Comparison of ENCODE assay signal across 9 cellular contexts in genomic region chr5:135890867-135891266, GRCh38. TPM values are rescaled to one million over a fixed set of nuclear protein-coding genes. Genes with fewer than 3 reads are reported as not detected.
DNase-seq lines count a peak whose midpoint lies in the region; ATAC-seq, FAIRE-seq and TF ChIP-seq lines count a peak whose summit lies in the region.
"Had no signal": no experiment of that assay in that cellular context is flagged by ENCODE, and none has a peak within 500 bp of the region (broad histone marks: within the 10 kb centered on the region; RNA-seq: fewer than 3 reads in every experiment).

No MANE protein-coding gene starts in this region.

- no peak overlapping the region for H3K9ac ChIP-seq in HepG2 (ENCODE audit: insufficient read depth, low read depth, low read length)

- no peaks in the 10 kb centered on the region for H3K36me3 ChIP-seq in HEK293 (ENCODE audit: control insufficient read depth in 2 of 2, insufficient read depth in 1 of 2, low read length in 2 of 2)
- no peaks in the 10 kb centered on the region for H3K36me3 ChIP-seq in HepG2 (replicated peaks in 1 of 2; ENCODE audit: control insufficient read depth in 1 of 2, insufficient read depth in 2 of 2, low read length in 2 of 2)

- WGBS in HepG2 (ENCODE audit: low lambda C conversion rate): 42% methylated on average over 5 of the region's 5 CpGs

- CTCF ChIA-PET in HEK293 (lab: Yijun Ruan, JAX): interaction anchor here (0.7 to 8.1 kb wide), 20 partner anchors 8 to 527 kb away, joined by 3 to 66 read pairs (median 4); no protein-coding TSS in a partner anchor
- CTCF ChIA-PET in HepG2 (lab: Yijun Ruan, JAX; ENCODE audit: low intra/inter-chr PET ratio, low total read pairs): no interaction called here

- no peak overlapping the region for H3K4me3 ChIP-seq in HEK293 (ENCODE audit: low read depth, low read length)
- H3K4me3 ChIP-seq in HepG2 (replicated peaks in 1 of 3; ENCODE audit: insufficient read depth in 1 of 3, low read depth in 2 of 3, low read length in 3 of 3): no peak overlapping the region

- FAIRE-seq in RCC 7860 (lab: Jason Lieb, UNC) (peak; percentile 96), HepG2 (lab: Jason Lieb, UNC) (no peak)

- H3K79me2 ChIP-seq in HepG2 (ENCODE audit: insufficient read depth, low read length): no peaks in the 10 kb centered on the region

- TF ChIP-seq CTCF in HEK293 (tag by site-specific recombination; IDR thresholded peaks at IDR 0.05) (no peak), GM10266 (IDR thresholded peaks at IDR 0.05; ENCODE audit: control insufficient read depth, insufficient read depth, low read depth, missing control alignments) (no peak), HepG2 (CRISPR knock-in tag; IDR thresholded peaks at IDR 0.05) (no peak)

- H3K9me3 ChIP-seq in HEK293 (ENCODE audit: control insufficient read depth, insufficient read depth, low read depth, low read length): no peaks in the 10 kb centered on the region
- no peaks in the 10 kb centered on the region for H3K9me3 ChIP-seq in HepG2 (ENCODE audit: low read length)

- no peak for TF ChIP-seq POLR2A in HepG2 (IDR thresholded peaks at IDR 0.05; ENCODE audit: insufficient read depth in 1 of 2, low read depth in 2 of 2, low read length in 2 of 2)

- H3K4me1 ChIP-seq in HEK293 (ENCODE audit: control insufficient read depth, insufficient read depth, low read length): peaks cover 25% of the 10 kb centered on the region
- peaks cover 27% of the 10 kb centered on the region for H3K4me1 ChIP-seq in HepG2 (ENCODE audit: insufficient read depth, low read length)

- H3K27ac ChIP-seq in HEK293 (ENCODE audit: extremely low read depth, low read depth, low read length): peak overlapping the region; percentile 5; the same call in 1 of the 2 replicates
- H3K27ac ChIP-seq in HepG2 (ENCODE audit: extremely low read length, insufficient read depth, low read length): no peak overlapping the region

- BruUV-seq in HepG2 (replicated peaks; lab: Mats Ljungman, UMichigan): no TSS peak

- POLR2A ChIA-PET in HEK293 (lab: Yijun Ruan, JAX): interaction anchor here (0.6 kb wide), 1 partner anchor 232 kb away, joined by 3 read pairs; no protein-coding TSS in a partner anchor
- POLR2A ChIA-PET in HepG2 (lab: Yijun Ruan, JAX): interaction anchor here (1.3 kb wide), 1 partner anchor 163 kb away, joined by 3 read pairs; no protein-coding TSS in a partner anchor

- no peaks in the 10 kb centered on the region for H4K20me1 ChIP-seq in HepG2 (ENCODE audit: insufficient read depth, low read length)

- in situ Hi-C loops in HepG2 (cut with HindIII; ENCODE audit: extremely low pct_ligation_motif_present, low pct_unique_long_range_greater_than_20kb): no loop called here

- no peak for ATAC-seq in HepG2

- intact Hi-C loops in HepG2 (cut with micrococcal nuclease; ENCODE audit: unreplicated experiment): no loop called here

- TF ChIP-seq RAD21 in HepG2 (CRISPR knock-in tag; IDR thresholded peaks at IDR 0.05): no peak

- no peak overlapping the region for H2AFZ ChIP-seq in HepG2 (ENCODE audit: low read length)

- DNase-seq in activated CD8-positive, alpha-beta memory T cell treated with anti-CD3 and anti-CD28 coated beads for 48 hours (ENCODE audit: low read depth in 2 of 3, low spot score in 2 of 3): peak in 2 of 3 experiments; percentile 31 to 36
- DNase-seq in activated CD8-positive, alpha-beta memory T cell treated with anti-CD3 and anti-CD28 coated beads for 24 hours: no peak
- DNase-seq in RCC 7860 (ENCODE audit: low spot score): peak; percentile 89
- DNase-seq in stimulated activated CD4-positive, alpha-beta T cell treated with anti-CD3 and anti-CD28 coated beads, Interleukin-4, amount 100 ng/mL, for 48 hours (ENCODE audit: low read depth in 2 of 2): peak; percentile 15 to 50
- DNase-seq in C1 segment of cervical spinal cord (lab: John Stamatoyannopoulos, UW): no peak
- no peak for DNase-seq in GM10266 (ENCODE audit: extremely low spot score)
- no peak for DNase-seq in HepG2 (ENCODE audit: low spot score)
- DNase-seq: foreskin melanocyte had no signal

- peaks cover 0 to 5% of the 10 kb centered on the region in 2 experiments; a peak in 2 of 5 replicates for H3K27me3 ChIP-seq in HepG2 (ENCODE audit: control insufficient read depth in 1 of 2, insufficient read depth in 2 of 2, low read length in 2 of 2)

- TF ChIP-seq EP300 in HepG2 (IDR thresholded peaks at IDR 0.05; ENCODE audit: low read depth in 2 of 2, low read length in 2 of 2) (no peak), HepG2 (CRISPR knock-in tag; IDR thresholded peaks at IDR 0.05; ENCODE audit: borderline replicate concordance) (no peak)

- no peak overlapping the region for H3K4me2 ChIP-seq in HepG2 (ENCODE audit: low read depth, low read length)

TF ChIP-seq in HEK293, 187 proteins besides CTCF, POLR2A, EP300 and RAD21:
- peak; percentile 72 for TF ChIP-seq SCRT2 (tag by site-specific recombination; IDR thresholded peaks at IDR 0.05)
- no peak for TF ChIP-seq RBAK (tag by site-specific recombination; IDR thresholded peaks at IDR 0.05)
TF ChIP-seq in HEK293: peak in this region for 1.

TF ChIP-seq in HepG2, 621 proteins besides CTCF, POLR2A, EP300 and RAD21 (continues in another document):
- no peak for TF ChIP-seq ZSCAN21 (CRISPR knock-in tag; IDR thresholded peaks at IDR 0.05; ENCODE audit: borderline replicate concordance)
- TF ChIP-seq ZNF253 (CRISPR knock-in tag; IDR thresholded peaks at IDR 0.05; ENCODE audit: borderline replicate concordance): no peak
- TF ChIP-seq CREB3 (CRISPR knock-in tag; IDR thresholded peaks at IDR 0.05): no peak
- no peak for TF ChIP-seq ZNF317 (CRISPR knock-in tag; IDR thresholded peaks at IDR 0.05)
- TF ChIP-seq TOPORS (CRISPR knock-in tag; IDR thresholded peaks at IDR 0.05): no peak
- TF ChIP-seq SIX1 (CRISPR knock-in tag; IDR thresholded peaks at IDR 0.05; ENCODE audit: borderline replicate concordance): no peak
- no peak for TF ChIP-seq ZNF567 (CRISPR knock-in tag; IDR thresholded peaks at IDR 0.05; ENCODE audit: borderline replicate concordance)
- no peak for TF ChIP-seq MEF2D (CRISPR knock-in tag; IDR thresholded peaks at IDR 0.05)
- no peak for TF ChIP-seq ZNF563 (CRISPR knock-in tag; IDR thresholded peaks at IDR 0.05)
- no peak for TF ChIP-seq SPEN (CRISPR knock-in tag; IDR thresholded peaks at IDR 0.05; ENCODE audit: low read depth)

RNA-seq across cellular contexts. Expression of gene IL9, which starts 4.8 kb away (rescaled TPM):
- not detected in 2 replicates for total RNA-seq in HepG2 (2016; rRNA removed; fragmentation: Illumina TruSeq; extraction: Trizol)
- not detected in 2 replicates for total RNA-seq in HepG2 (2016; cell fraction: cytosol; rRNA removed; fragmentation: Illumina TruSeq; extraction: Trizol; ENCODE audit: low read depth)
- total RNA-seq in HepG2 (2016; cell fraction: insoluble cytoplasmic fraction; rRNA removed; fragmentation: Illumina TruSeq; extraction: Trizol): not detected in 2 replicates
- total RNA-seq in HepG2 (2016; cell fraction: membrane; rRNA removed; fragmentation: Illumina TruSeq; extraction: Trizol): not detected in 2 replicates
- total RNA-seq in HepG2 (2016; cell fraction: nucleus; rRNA removed; fragmentation: Illumina TruSeq; extraction: Trizol): not detected in 2 replicates
- not detected in 2 replicates for polyA plus RNA-seq in HepG2 (2011; rRNA removed)
- polyA plus RNA-seq in HepG2 (2011; cell fraction: cytosol; rRNA removed): not detected in 2 replicates
- not detected in 2 replicates for polyA plus RNA-seq in HepG2 (2011; cell fraction: nucleus; rRNA removed)
- polyA plus RNA-seq in HepG2 (2012): not detected in 2 replicates
- polyA plus RNA-seq in HepG2 (2016; cell fraction: cytosol; fragmentation: Illumina TruSeq; extraction: Trizol; ENCODE audit: low read depth): not detected in 2 replicates
- not detected in 2 replicates for polyA plus RNA-seq in HepG2 (2016; cell fraction: insoluble cytoplasmic fraction; fragmentation: Illumina TruSeq; extraction: Trizol; ENCODE audit: low read depth)
- polyA plus RNA-seq in HepG2 (2016; cell fraction: membrane; fragmentation: Illumina TruSeq; extraction: Trizol; ENCODE audit: low read depth): not detected in 2 replicates
- not detected in 2 replicates for polyA plus RNA-seq in HepG2 (2016; cell fraction: nucleus; fragmentation: Illumina TruSeq; extraction: Trizol; ENCODE audit: insufficient read depth, low read depth)
- not detected in 2 replicates for polyA minus RNA-seq in HepG2 (2011; rRNA and poly(A)+ RNA removed; ENCODE audit: low replicate concordance)
- polyA minus RNA-seq in HepG2 (2011; cell fraction: cytosol; rRNA and poly(A)+ RNA removed): not detected in 2 replicates
- not detected in 2 replicates for polyA minus RNA-seq in HepG2 (2011; cell fraction: nucleus; rRNA and poly(A)+ RNA removed)

RNA-seq across cellular contexts. Expression of gene SLC25A48, which starts 56.4 kb away (rescaled TPM):
- 4.0 and 4.5 TPM in 2 replicates for total RNA-seq in HepG2 (2016; rRNA removed; fragmentation: Illumina TruSeq; extraction: Trizol)
- total RNA-seq in HepG2 (2016; cell fraction: cytosol; rRNA removed; fragmentation: Illumina TruSeq; extraction: Trizol; ENCODE audit: low read depth): 4.8 and 5.1 TPM in 2 replicates
- 3.2 and 3.4 TPM in 2 replicates for total RNA-seq in HepG2 (2016; cell fraction: insoluble cytoplasmic fraction; rRNA removed; fragmentation: Illumina TruSeq; extraction: Trizol)
- total RNA-seq in HepG2 (2016; cell fraction: membrane; rRNA removed; fragmentation: Illumina TruSeq; extraction: Trizol): 4.2 and 8.0 TPM in 2 replicates
- 3.0 and 5.5 TPM in 2 replicates for total RNA-seq in HepG2 (2016; cell fraction: nucleus; rRNA removed; fragmentation: Illumina TruSeq; extraction: Trizol)
- polyA plus RNA-seq in HepG2 (2011; rRNA removed): 0.17 and 1.0 TPM in 2 replicates
- polyA plus RNA-seq in HepG2 (2011; cell fraction: cytosol; rRNA removed): 0.38 and 0.40 TPM in 2 replicates
- 0.61 and 0.68 TPM in 2 replicates for polyA plus RNA-seq in HepG2 (2011; cell fraction: nucleus; rRNA removed)
- 0.24 TPM in 1 of 2 replicates, not detected in the other for polyA plus RNA-seq in HepG2 (2012)
- 5.0 and 6.4 TPM in 2 replicates for polyA plus RNA-seq in HepG2 (2016; cell fraction: cytosol; fragmentation: Illumina TruSeq; extraction: Trizol; ENCODE audit: low read depth)
- polyA plus RNA-seq in HepG2 (2016; cell fraction: insoluble cytoplasmic fraction; fragmentation: Illumina TruSeq; extraction: Trizol; ENCODE audit: low read depth): 1.7 and 3.6 TPM in 2 replicates
- polyA plus RNA-seq in HepG2 (2016; cell fraction: membrane; fragmentation: Illumina TruSeq; extraction: Trizol; ENCODE audit: low read depth): 4.6 and 5.5 TPM in 2 replicates
- 5.6 and 5.9 TPM in 2 replicates for polyA plus RNA-seq in HepG2 (2016; cell fraction: nucleus; fragmentation: Illumina TruSeq; extraction: Trizol; ENCODE audit: insufficient read depth, low read depth)
- 0.50 TPM in 1 of 2 replicates, not detected in the other for polyA minus RNA-seq in HepG2 (2011; rRNA and poly(A)+ RNA removed; ENCODE audit: low replicate concordance)
- not detected in 2 replicates for polyA minus RNA-seq in HepG2 (2011; cell fraction: cytosol; rRNA and poly(A)+ RNA removed)
- 0.26 and 0.62 TPM in 2 replicates for polyA minus RNA-seq in HepG2 (2011; cell fraction: nucleus; rRNA and poly(A)+ RNA removed)

Comparison
In these comparisons a context has a peak if more than half of its experiments do, and no peak if none do; other contexts are left out.
1. DNase-seq: peak in activated CD8-positive, alpha-beta memory T cell treated with anti-CD3 and anti-CD28 coated beads for 48 hours (2 of 3), RCC 7860 (single experiment) and stimulated activated CD4-positive, alpha-beta T cell treated with anti-CD3 and anti-CD28 coated beads, Interleukin-4, amount 100 ng/mL, for 48 hours (2 of 2); none in activated CD8-positive, alpha-beta memory T cell treated with anti-CD3 and anti-CD28 coated beads for 24 hours (single experiment), C1 segment of cervical spinal cord (0 of 14), GM10266 (single experiment) and HepG2 (single experiment).